Comparison of ENCODE assay signal across 2 cellular contexts in genomic region chr2:55906993-55907392, GRCh38.
A peak's percentile ranks its signal among the peaks of the same experiment; 100 is the strongest.
TF ChIP-seq lines count a peak whose summit lies in the region.

No MANE protein-coding gene starts in this region.

TF ChIP-seq in HepG2, 621 proteins besides CTCF, POLR2A, EP300 and RAD21:
- TF ChIP-seq ZNF781 (CRISPR knock-in tag; IDR thresholded peaks at IDR 0.05; ENCODE audit: borderline replicate concordance, not compliant biosample characterization) (no peak), MNT (IDR thresholded peaks at IDR 0.05) (0 out of 2 replicates have a peak, but pooled peaks have one; percentile 14), ZNF513 (CRISPR knock-in tag; conservative IDR thresholded peaks at IDR 0.05) (no peak), KMT2B (CRISPR knock-in tag; IDR thresholded peaks at IDR 0.05) (no peak), MAFK (conservative IDR thresholded peaks at IDR 0.05 in 1 of 2, IDR thresholded peaks at IDR 0.05 in 1 of 2; ENCODE audit: low read length in 2 of 2) (peak in 1 of 2 experiments; percentile 48; a peak in 1 of 4 replicates)

TF ChIP-seq in GM12878, 131 proteins besides CTCF, POLR2A, EP300 and RAD21:
- TF ChIP-seq MEF2B (IDR thresholded peaks at IDR 0.05; ENCODE audit: partially characterized antibody, poor library complexity, severe bottlenecking) (no peak), NR2C2 (IDR thresholded peaks at IDR 0.05; ENCODE audit: borderline replicate concordance, control insufficient read depth, insufficient read length, low read depth) (no peak), JUND (IDR thresholded peaks at IDR 0.05; ENCODE audit: low read depth, low read length) (no peak), ESRRA (IDR thresholded peaks at IDR 0.05; ENCODE audit: low read length) (no peak), SMC3 (IDR thresholded peaks at IDR 0.05; ENCODE audit: borderline replicate concordance, low read length) (no peak), CUX1 (IDR thresholded peaks at IDR 0.05; ENCODE audit: insufficient replicate concordance, low read depth, low read length) (no peak), PKNOX1 (IDR thresholded peaks at IDR 0.05) (no peak), MEF2A (IDR thresholded peaks at IDR 0.05; ENCODE audit: insufficient read depth, low read depth, low read length) (no peak), GABPA (IDR thresholded peaks at IDR 0.05; ENCODE audit: low read depth) (no peak), BMI1 (IDR thresholded peaks at IDR 0.05; ENCODE audit: borderline replicate concordance) (no peak), NR2C1 (IDR thresholded peaks at IDR 0.05) (no peak), PRDM15 (CRISPR knock-in tag; IDR thresholded peaks at IDR 0.05) (no peak), NBN (IDR thresholded peaks at IDR 0.05) (no peak)
